11 cellular contexts compared by ENCODE assay signal in the genomic region with DNA sequence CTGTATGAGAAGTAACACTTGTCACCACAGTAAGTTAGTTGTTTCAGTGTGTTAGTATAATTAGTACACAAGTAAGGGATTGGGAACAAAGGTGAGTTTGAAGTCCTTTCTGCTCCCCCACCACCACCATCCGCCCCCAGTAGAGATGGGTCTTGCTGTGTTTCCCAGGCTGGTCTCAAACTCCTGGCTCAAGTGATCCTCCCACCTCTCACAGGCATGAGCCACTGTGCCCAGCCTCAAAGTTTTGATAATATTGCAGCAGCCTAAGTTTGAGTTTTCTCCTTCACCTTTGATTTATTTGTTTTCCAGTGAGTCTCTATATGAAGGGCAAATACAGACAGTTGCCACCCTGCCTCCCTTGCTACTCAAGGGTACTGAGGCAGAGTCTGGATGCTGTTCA. TPM values are rescaled to one million over a fixed set of nuclear protein-coding genes. Genes with fewer than 3 reads are reported as not detected.
DNase-seq lines count a peak whose midpoint lies in the region; ATAC-seq, FAIRE-seq and TF ChIP-seq lines count a peak whose summit lies in the region.
"Had no signal": no experiment of that assay in that cellular context is flagged by ENCODE, and none has a peak within 500 bp of the region (broad histone marks: within the 10 kb centered on the region; RNA-seq: fewer than 3 reads in every experiment).

No MANE protein-coding gene starts in this region.

- H3K79me2 ChIP-seq in SK-N-SH (ENCODE audit: insufficient read depth) (peaks cover 67% of the 10 kb centered on the region), endothelial cell of umbilical vein (ENCODE audit: control insufficient read depth, insufficient read depth, low read length) (peaks cover 50% of the 10 kb centered on the region)

- H3K27me3 ChIP-seq in SK-N-SH (ENCODE audit: insufficient read depth) (no peaks in the 10 kb centered on the region), RWPE2 (ENCODE audit: insufficient read depth, poor library complexity, severe bottlenecking) (no peaks in the 10 kb centered on the region), endothelial cell of umbilical vein (ENCODE audit: control insufficient read depth in 2 of 2, insufficient read depth in 2 of 2, low read length in 2 of 2) (no peaks in the 10 kb centered on the region), skeletal muscle satellite cell (ENCODE audit: control insufficient read depth, insufficient read depth, low read length) (no peaks in the 10 kb centered on the region)

- H3K9me1 ChIP-seq in endothelial cell of umbilical vein (replicated peaks; ENCODE audit: control insufficient read depth, extremely low read depth, insufficient read depth, low read length) = no peaks in the 10 kb centered on the region

- H3F3A ChIP-seq in SK-N-SH (replicated peaks; ENCODE audit: insufficient read depth) = peaks cover 21% of the 10 kb centered on the region

- CTCF ChIA-PET in SK-N-SH (lab: Yijun Ruan, JAX) (interaction anchor here (0.7 to 1.8 kb wide), 2 partner anchors 19 to 140 kb away, joined by 3 to 10 read pairs; no protein-coding TSS in a partner anchor), endothelial cell of umbilical vein (lab: Charles Lee) (no interaction called here)

- TF ChIP-seq RAD21 in SK-N-SH (IDR thresholded peaks at IDR 0.05; ENCODE audit: low read length) = no peak

- no peak for FAIRE-seq in endothelial cell of umbilical vein (lab: Jason Lieb, UNC)

- TF ChIP-seq CTCF in SK-N-SH (IDR thresholded peaks at IDR 0.05) (no peak), RWPE2 (IDR thresholded peaks at IDR 0.05; ENCODE audit: poor library complexity, severe bottlenecking) (no peak), endothelial cell of umbilical vein (IDR thresholded peaks at IDR 0.05; ENCODE audit: extremely low read depth in 1 of 2, insufficient read depth in 1 of 2, low read depth in 1 of 2, low read length in 2 of 2) (no peak)

- TF ChIP-seq POLR2A in endothelial cell of umbilical vein (IDR thresholded peaks at IDR 0.05; ENCODE audit: low read depth, low read length) = no peak

- ATAC-seq in SK-N-SH treated with all-trans-retinoic acid at 6 μM for 48 hours (no peak), RWPE2 (ENCODE audit: low read depth) (no peak), GM19467 (IDR thresholded peaks at IDR 0.05; ENCODE audit: unreplicated experiment) (no peak)
- ATAC-seq: Panc1 had no signal

- no peaks in the 10 kb centered on the region for H3K9me2 ChIP-seq in SK-N-SH

- H3K27ac ChIP-seq in SK-N-SH (ENCODE audit: low read depth in 2 of 2, low read length in 1 of 2) = peak overlapping the region; percentile 9 to 18; a peak in 3 of 4 replicates
- H3K27ac ChIP-seq in RWPE2 (ENCODE audit: poor library complexity, severe bottlenecking) = peak overlapping the region; percentile 4
- no peak overlapping the region for H3K27ac ChIP-seq in endothelial cell of umbilical vein (ENCODE audit: insufficient read depth, low read depth, low read length)
- H3K27ac ChIP-seq: 22Rv1 had no signal

- no peak for DNase-seq in SK-N-SH
- no peak for DNase-seq in RWPE2 (ENCODE audit: low spot score)
- no peak for DNase-seq in endothelial cell of umbilical vein (ENCODE audit: low read depth, low spot score)
- no peak for DNase-seq in NCI-H1694 (lab: John Stamatoyannopoulos, UW)
- DNase-seq in NCI-H1436 (lab: John Stamatoyannopoulos, UW) = no peak
- DNase-seq: stimulated activated CD4-positive, alpha-beta T cell treated with anti-CD3 and anti-CD28 coated beads, Interleukin-12 subunit alpha, Interleukin-12 subunit beta, amount 100 ng/mL, for 4 hours had no signal

- POLR2A ChIA-PET in SK-N-SH (lab: Yijun Ruan, JAX) = no interaction called here
- POLR2A ChIA-PET in endothelial cell of umbilical vein (lab: Charles Lee) = no interaction called here

- H2AFZ ChIP-seq in SK-N-SH (ENCODE audit: low read depth) (no peak overlapping the region), endothelial cell of umbilical vein (ENCODE audit: low read depth, low read length) (no peak overlapping the region)

- no TSS peak for BruUV-seq in endothelial cell of umbilical vein (replicated peaks; lab: Mats Ljungman, UMichigan)

- H3K9ac ChIP-seq in SK-N-SH (no peak overlapping the region), endothelial cell of umbilical vein (replicated peaks; ENCODE audit: extremely low read depth, insufficient read depth, low read length) (no peak overlapping the region), skeletal muscle satellite cell (ENCODE audit: low read depth, low read length) (peak overlapping the region; percentile 95)

- WGBS in SK-N-SH (ENCODE audit: low lambda C conversion rate) = no CpG with 5 or more reads among the region's 1 CpG

- intact Hi-C loops in endothelial cell of umbilical vein (cut with micrococcal nuclease) = loop anchor here (5.0 kb wide), 1 partner anchor 35 kb away; no protein-coding TSS in a partner anchor

- H3K4me2 ChIP-seq in SK-N-SH = peak overlapping the region; percentile 99
- peak overlapping the region; percentile 81 for H3K4me2 ChIP-seq in endothelial cell of umbilical vein (ENCODE audit: insufficient read depth, low read length)
- peak overlapping the region; percentile 83 for H3K4me2 ChIP-seq in skeletal muscle satellite cell (ENCODE audit: low read length)

- dilution Hi-C loops in endothelial cell of umbilical vein (cut with MboI; ENCODE audit: extremely low pct_ligation_motif_present, low sequenced_read_pairs) = no loop called here

- peaks cover 29% of the 10 kb centered on the region for H4K20me1 ChIP-seq in SK-N-SH (ENCODE audit: insufficient read depth)
- H4K20me1 ChIP-seq in endothelial cell of umbilical vein (replicated peaks; ENCODE audit: control insufficient read depth, extremely low read depth, insufficient read depth, low read length) = peaks cover 3% of the 10 kb centered on the region

- H3K4me1 ChIP-seq in SK-N-SH (ENCODE audit: control insufficient read depth in 1 of 2, insufficient read depth in 2 of 2, low read depth in 1 of 2, low read length in 1 of 2) = peaks cover 7 to 24% of the 10 kb centered on the region in 2 experiments; a peak in 3 of 4 replicates
- peaks cover 30% of the 10 kb centered on the region for H3K4me1 ChIP-seq in RWPE2 (ENCODE audit: insufficient read depth, poor library complexity, severe bottlenecking)
- peaks cover 23% of the 10 kb centered on the region for H3K4me1 ChIP-seq in endothelial cell of umbilical vein (ENCODE audit: control insufficient read depth, extremely low read depth, insufficient read depth, low read length)
- H3K4me1 ChIP-seq in skeletal muscle satellite cell (ENCODE audit: control insufficient read depth, insufficient read depth, low read length) = peaks cover 19% of the 10 kb centered on the region

- peak overlapping the region; percentile 0 to 89; a peak in 1 of 4 replicates for H3K4me3 ChIP-seq in SK-N-SH (ENCODE audit: low read depth in 2 of 2, low read length in 1 of 2)
- no peak overlapping the region for H3K4me3 ChIP-seq in RWPE2 (ENCODE audit: severe bottlenecking)
- H3K4me3 ChIP-seq in endothelial cell of umbilical vein (replicated peaks in 1 of 3; ENCODE audit: insufficient read depth in 1 of 3, low read depth in 1 of 3, low read length in 3 of 3) = peak overlapping the region in 1 of 3 experiments; percentile 90
- no peak overlapping the region for H3K4me3 ChIP-seq in skeletal muscle satellite cell (ENCODE audit: low read length)

- TF ChIP-seq EP300 in SK-N-SH (IDR thresholded peaks at IDR 0.05; ENCODE audit: borderline replicate concordance in 1 of 2, low read depth in 1 of 2, low read length in 1 of 2) = no peak

- H3K9me3 ChIP-seq in SK-N-SH = no peaks in the 10 kb centered on the region
- H3K9me3 ChIP-seq in RWPE2 (ENCODE audit: severe bottlenecking) = no peaks in the 10 kb centered on the region
- H3K9me3 ChIP-seq in endothelial cell of umbilical vein (replicated peaks; ENCODE audit: control insufficient read depth, insufficient read depth, low read length) = no peaks in the 10 kb centered on the region
- H3K9me3 ChIP-seq in skeletal muscle satellite cell (replicated peaks; ENCODE audit: low read length) = no peaks in the 10 kb centered on the region

- H3K36me3 ChIP-seq in SK-N-SH (replicated peaks in 1 of 2; ENCODE audit: control insufficient read depth in 1 of 2, insufficient read depth in 2 of 2, low read length in 1 of 2) (peaks cover 28 to 37% of the 10 kb centered on the region in 2 experiments), RWPE2 (ENCODE audit: low read depth) (peaks cover 52% of the 10 kb centered on the region), endothelial cell of umbilical vein (ENCODE audit: control insufficient read depth in 2 of 2, extremely low read depth in 1 of 2, insufficient read depth in 2 of 2, low read length in 2 of 2) (peaks cover 12 to 14% of the 10 kb centered on the region in 2 experiments), skeletal muscle satellite cell (ENCODE audit: insufficient read depth, low read length) (peaks cover 45% of the 10 kb centered on the region)

TF ChIP-seq in endothelial cell of umbilical vein, 7 proteins besides CTCF, POLR2A, EP300 and RAD21 (continues in another document):
- no peak for TF ChIP-seq JUN (IDR thresholded peaks at IDR 0.05; ENCODE audit: borderline replicate concordance, insufficient read depth, insufficient read length, low read depth)

RNA-seq across cellular contexts. Expression of gene GRK2, which starts 23.7 kb away (rescaled TPM):
- polyA plus RNA-seq in SK-N-SH (2012; rRNA removed) (44.6 and 48.5 TPM in 2 replicates), endothelial cell of umbilical vein (57.9 and 73.1 TPM in 2 replicates)
- polyA plus RNA-seq in SK-N-SH (2012; cell fraction: cytosol; rRNA removed) = 19.5 and 33.5 TPM in 2 replicates
- polyA plus RNA-seq in SK-N-SH (2012; cell fraction: nucleus; rRNA removed) = 106 and 118 TPM in 2 replicates
- 62.3 and 66.9 TPM in 2 replicates for total RNA-seq in endothelial cell of umbilical vein
- 41.3 and 53.7 TPM in 2 replicates for polyA plus RNA-seq in endothelial cell of umbilical vein (2011; cell fraction: cytosol; rRNA removed)
- polyA plus RNA-seq in endothelial cell of umbilical vein (2011; cell fraction: nucleus; rRNA removed) = 132 and 162 TPM in 2 replicates
- 41.3 and 55.6 TPM in 2 replicates for polyA plus RNA-seq in endothelial cell of umbilical vein (2012)
- polyA minus RNA-seq in endothelial cell of umbilical vein = 30.8 and 39.9 TPM in 2 replicates
- polyA minus RNA-seq in endothelial cell of umbilical vein (2011; cell fraction: cytosol; rRNA and poly(A)+ RNA removed) = 52.9 TPM
- 38.1 and 49.4 TPM in 2 replicates for polyA minus RNA-seq in endothelial cell of umbilical vein (2011; cell fraction: nucleus; rRNA and poly(A)+ RNA removed)
- total RNA-seq in skeletal muscle satellite cell (2012; rRNA removed) = 26.6 and 33.0 TPM in 2 replicates

RNA-seq across cellular contexts. Expression of gene ANKRD13D, which starts 46.6 kb away (rescaled TPM):
- polyA plus RNA-seq in SK-N-SH (2012; rRNA removed) (50.2 and 51.4 TPM in 2 replicates), endothelial cell of umbilical vein (43.5 and 51.2 TPM in 2 replicates)
- 17.8 and 26.1 TPM in 2 replicates for polyA plus RNA-seq in SK-N-SH (2012; cell fraction: cytosol; rRNA removed)
- 163 and 206 TPM in 2 replicates for polyA plus RNA-seq in SK-N-SH (2012; cell fraction: nucleus; rRNA removed)
- total RNA-seq in endothelial cell of umbilical vein = 57.5 and 69.6 TPM in 2 replicates
- 23.3 and 32.6 TPM in 2 replicates for polyA plus RNA-seq in endothelial cell of umbilical vein (2011; cell fraction: cytosol; rRNA removed)
- 110 TPM in 2 replicates for polyA plus RNA-seq in endothelial cell of umbilical vein (2011; cell fraction: nucleus; rRNA removed)
- polyA plus RNA-seq in endothelial cell of umbilical vein (2012) = 18.1 and 22.7 TPM in 2 replicates
- polyA minus RNA-seq in endothelial cell of umbilical vein = 22.4 and 23.7 TPM in 2 replicates
- 12.2 TPM for polyA minus RNA-seq in endothelial cell of umbilical vein (2011; cell fraction: cytosol; rRNA and poly(A)+ RNA removed)
- polyA minus RNA-seq in endothelial cell of umbilical vein (2011; cell fraction: nucleus; rRNA and poly(A)+ RNA removed) = 36.1 and 50.4 TPM in 2 replicates
- 29.1 and 29.4 TPM in 2 replicates for total RNA-seq in skeletal muscle satellite cell (2012; rRNA removed)

Comparison
In these comparisons a context has a peak if more than half of its experiments do, and no peak if none do; other contexts are left out.
1. H3K4me3 ChIP-seq: peak in SK-N-SH (2 of 2); none in RWPE2 (single experiment) and skeletal muscle satellite cell (single experiment).
2. Peak in every context shown above with its lines, with median percentiles within 50 percentile points of each other: H3K4me2 ChIP-seq.